17 cellular contexts compared by ENCODE assay signal in the genomic region with DNA sequence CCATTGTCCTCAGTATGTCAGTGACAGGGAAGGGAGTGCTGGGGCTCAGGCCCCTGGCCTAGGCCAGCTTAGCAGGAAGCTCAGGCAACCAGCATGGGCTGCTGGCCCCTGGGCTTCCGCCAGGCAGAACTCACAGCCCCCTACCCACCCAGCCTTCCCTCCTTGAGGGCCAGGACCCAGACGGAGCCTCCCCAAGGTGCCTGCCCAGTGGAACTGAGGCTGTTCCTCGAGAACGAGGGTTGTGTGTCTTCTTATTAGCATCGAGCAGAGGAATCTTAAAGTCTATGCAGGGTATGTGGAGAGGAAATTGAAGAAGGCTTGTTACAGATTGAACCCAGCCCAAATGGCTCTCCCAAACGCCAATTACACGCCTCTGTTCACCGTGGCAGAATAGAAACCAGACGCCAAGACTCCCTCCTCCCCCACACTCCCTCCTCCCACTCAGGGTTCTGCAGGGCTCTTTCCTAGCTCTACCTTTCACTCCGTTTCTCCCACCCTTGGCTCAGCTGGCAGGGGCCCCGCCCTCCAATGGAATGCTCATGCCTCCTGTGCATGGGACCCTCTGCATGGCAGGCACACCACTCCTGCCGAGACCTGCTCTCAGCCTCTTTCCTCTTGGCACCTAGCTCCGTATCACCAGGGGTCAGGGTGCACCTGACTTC.
DNase-seq lines count a peak whose midpoint lies in the region; ATAC-seq and TF ChIP-seq lines count a peak whose summit lies in the region.
"Had no signal": no experiment of that assay in that cellular context is flagged by ENCODE, and none has a peak within 500 bp of the region (broad histone marks: within the 10 kb centered on the region; RNA-seq: fewer than 3 reads in every experiment).

No MANE protein-coding gene starts in this region.

- no peak overlapping the region for H3K4me3 ChIP-seq in BLaER1 treated with 17β-estradiol and CSF1 and Interleukin-3, amounts not matched to agents 10 nM and 100 nM
- H3K4me3 ChIP-seq in right cardiac atrium (ENCODE audit: low read length), result no peak overlapping the region
- H3K4me3 ChIP-seq in foreskin fibroblast (ENCODE audit: low read depth in 1 of 2, low read length in 2 of 2), result no peak overlapping the region
- H3K4me3 ChIP-seq in prostate gland, result no peak overlapping the region
- H3K4me3 ChIP-seq: breast epithelium, heart left ventricle, upper lobe of left lung had no signal

- 57% methylated on average over 13 of the region's 13 CpGs for WGBS in right cardiac atrium
- 41% methylated on average over 13 of the region's 13 CpGs for WGBS in prostate gland

- H3K36me3 ChIP-seq in BLaER1 treated with 17β-estradiol and CSF1 and Interleukin-3, amounts not matched to agents 10 nM and 100 nM, result peaks cover 55 to 91% (median 75%) of the 10 kb centered on the region in 11 experiments
- H3K36me3 ChIP-seq in prostate gland, result no peaks in the 10 kb centered on the region
- H3K36me3 ChIP-seq: breast epithelium had no signal

- peaks cover 16% of the 10 kb centered on the region for H3K36me3 Mint-ChIP-seq in stimulated activated effector memory CD8-positive, alpha-beta T cell treated with anti-CD3 and anti-CD28 coated beads, Interleukin-12 subunit alpha, Interleukin-12 subunit beta, amount 100 ng/mL, for 72 hours
- H3K36me3 Mint-ChIP-seq: natural killer cell treated with Interleukin-12 subunit alpha and Interleukin-12 subunit beta and Interleukin-15 and Interleukin-18, amount 100 ng/mL, for 72 hours; stimulated activated memory B cell treated with anti-CD40 and anti-IgM and Interleukin-4, amounts not matched to agents 10 μg/mL and 1 μg/mL and 100 μg/mL, for 72 hours had no signal

- intact Hi-C loops in right cardiac atrium (cut with DNase I), result no loop called here
- intact Hi-C loops in prostate gland (cut with DNase I), result no loop called here

- no peaks in the 10 kb centered on the region for H3K27me3 ChIP-seq in BLaER1 treated with 17β-estradiol and CSF1 and Interleukin-3, amounts not matched to agents 10 nM and 100 nM
- H3K27me3 ChIP-seq in right cardiac atrium (ENCODE audit: control insufficient read depth, insufficient read depth) (no peaks in the 10 kb centered on the region), prostate gland (replicated peaks; ENCODE audit: insufficient read depth) (no peaks in the 10 kb centered on the region)
- H3K27me3 ChIP-seq: breast epithelium, heart left ventricle, upper lobe of left lung had no signal

- H3K9me3 Mint-ChIP-seq in stimulated activated effector memory CD8-positive, alpha-beta T cell treated with anti-CD3 and anti-CD28 coated beads, Interleukin-12 subunit alpha, Interleukin-12 subunit beta, amount 100 ng/mL, for 72 hours, result no peaks in the 10 kb centered on the region
- H3K9me3 Mint-ChIP-seq: activated naive CD8-positive, alpha-beta T cell treated with anti-CD3 and anti-CD28 coated beads for 36 hours; immature natural killer cell; natural killer cell treated with Interleukin-12 subunit alpha and Interleukin-12 subunit beta and Interleukin-15 and Interleukin-18, amount 100 ng/mL, for 72 hours; stimulated activated memory B cell treated with anti-CD40 and anti-IgM and Interleukin-4, amounts not matched to agents 10 μg/mL and 1 μg/mL and 100 μg/mL, for 72 hours; T-helper 2 cell treated with Interferon-gamma antibody and Interleukin-4, amounts not matched to agents 5 μg/mL and 100 μg/mL, for 36 hours had no signal

- TF ChIP-seq CTCF in foreskin fibroblast (IDR thresholded peaks at IDR 0.05; ENCODE audit: low read depth, low read length), result no peak
- no peak for TF ChIP-seq CTCF in prostate gland (IDR thresholded peaks at IDR 0.05)

- peak overlapping the region; percentile 13 to 74 (median 61); a peak in 19 of 22 replicates for H3K4me2 ChIP-seq in BLaER1 treated with 17β-estradiol and CSF1 and Interleukin-3, amounts not matched to agents 10 nM and 100 nM

- peaks cover 87 to 98% (median 95%) of the 10 kb centered on the region in 11 experiments for H4K20me1 ChIP-seq in BLaER1 treated with 17β-estradiol and CSF1 and Interleukin-3, amounts not matched to agents 10 nM and 100 nM

- no peak overlapping the region for H3K4me3 Mint-ChIP-seq in stimulated activated effector memory CD8-positive, alpha-beta T cell treated with anti-CD3 and anti-CD28 coated beads, Interleukin-12 subunit alpha, Interleukin-12 subunit beta, amount 100 ng/mL, for 72 hours
- H3K4me3 Mint-ChIP-seq: activated naive CD8-positive, alpha-beta T cell treated with anti-CD3 and anti-CD28 coated beads for 36 hours; immature natural killer cell; natural killer cell treated with Interleukin-12 subunit alpha and Interleukin-12 subunit beta and Interleukin-15 and Interleukin-18, amount 100 ng/mL, for 72 hours; stimulated activated memory B cell treated with anti-CD40 and anti-IgM and Interleukin-4, amounts not matched to agents 10 μg/mL and 1 μg/mL and 100 μg/mL, for 72 hours; T-helper 2 cell treated with Interferon-gamma antibody and Interleukin-4, amounts not matched to agents 5 μg/mL and 100 μg/mL, for 36 hours had no signal

- peaks cover 29 to 79% (median 66%) of the 10 kb centered on the region in 10 experiments for H3K4me1 ChIP-seq in BLaER1 treated with 17β-estradiol and CSF1 and Interleukin-3, amounts not matched to agents 10 nM and 100 nM
- H3K4me1 ChIP-seq in right cardiac atrium (ENCODE audit: control insufficient read depth, insufficient read depth, low read length), result no peaks in the 10 kb centered on the region
- no peaks in the 10 kb centered on the region for H3K4me1 ChIP-seq in prostate gland (replicated peaks)
- H3K4me1 ChIP-seq: breast epithelium had no signal

- peak overlapping the region in 3 of 11 experiments; percentile 7 to 25 (median 15); a peak in 1 of 22 replicates for H3K9ac ChIP-seq in BLaER1 treated with 17β-estradiol and CSF1 and Interleukin-3, amounts not matched to agents 10 nM and 100 nM

- TF ChIP-seq POLR2A in prostate gland (IDR thresholded peaks at IDR 0.05) (no peak), erythroblast (IDR thresholded peaks at IDR 0.05; ENCODE audit: low read length) (no peak)

- DNase-seq in SK-N-DZ (ENCODE audit: low spot score), result peak; percentile 66
- peak in 2 of 3 donors; percentile 35 to 45 for DNase-seq in right cardiac atrium
- DNase-seq in stimulated activated effector memory CD8-positive, alpha-beta T cell treated with anti-CD3 and anti-CD28 coated beads, Interleukin-12 subunit alpha, Interleukin-12 subunit beta, amount 100 ng/mL, for 72 hours (ENCODE audit: low spot score in 2 of 2), result no peak
- DNase-seq in activated CD8-positive, alpha-beta memory T cell treated with anti-CD3 and anti-CD28 coated beads for 24 hours, result no peak
- no peak for DNase-seq in foreskin fibroblast
- no peak for DNase-seq in prostate gland (ENCODE audit: low spot score)
- DNase-seq in erythroblast (lab: John Stamatoyannopoulos, UW), result no peak
- DNase-seq: NCI-H1092 had no signal

- peak overlapping the region in 2 of 11 experiments; percentile 15 to 28; a peak in 3 of 22 replicates for H3K27ac ChIP-seq in BLaER1 treated with 17β-estradiol and CSF1 and Interleukin-3, amounts not matched to agents 10 nM and 100 nM
- H3K27ac ChIP-seq in right cardiac atrium (ENCODE audit: low read length), result no peak overlapping the region
- H3K27ac ChIP-seq in prostate gland, result no peak overlapping the region
- H3K27ac ChIP-seq: breast epithelium had no signal

- H3K27ac Mint-ChIP-seq in stimulated activated effector memory CD8-positive, alpha-beta T cell treated with anti-CD3 and anti-CD28 coated beads, Interleukin-12 subunit alpha, Interleukin-12 subunit beta, amount 100 ng/mL, for 72 hours, result peak overlapping the region; percentile 59
- H3K27ac Mint-ChIP-seq: activated naive CD8-positive, alpha-beta T cell treated with anti-CD3 and anti-CD28 coated beads for 36 hours; natural killer cell treated with Interleukin-12 subunit alpha and Interleukin-12 subunit beta and Interleukin-15 and Interleukin-18, amount 100 ng/mL, for 72 hours; stimulated activated memory B cell treated with anti-CD40 and anti-IgM and Interleukin-4, amounts not matched to agents 10 μg/mL and 1 μg/mL and 100 μg/mL, for 72 hours; T-helper 2 cell treated with Interferon-gamma antibody and Interleukin-4, amounts not matched to agents 5 μg/mL and 100 μg/mL, for 36 hours had no signal

- ATAC-seq in right cardiac atrium, result no peak
- no peak for ATAC-seq in stimulated activated effector memory CD8-positive, alpha-beta T cell treated with anti-CD3 and anti-CD28 coated beads, Interleukin-12 subunit alpha, Interleukin-12 subunit beta, amount 100 ng/mL, for 72 hours

- no peaks in the 10 kb centered on the region for H3K9me3 ChIP-seq in BLaER1 treated with 17β-estradiol and CSF1 and Interleukin-3, amounts not matched to agents 10 nM and 100 nM (replicated peaks in 1 of 11)
- H3K9me3 ChIP-seq in right cardiac atrium (ENCODE audit: control insufficient read depth, low read length) (no peaks in the 10 kb centered on the region), prostate gland (no peaks in the 10 kb centered on the region)
- H3K9me3 ChIP-seq: breast epithelium, heart left ventricle, upper lobe of left lung had no signal

- H3K4me1 Mint-ChIP-seq in stimulated activated effector memory CD8-positive, alpha-beta T cell treated with anti-CD3 and anti-CD28 coated beads, Interleukin-12 subunit alpha, Interleukin-12 subunit beta, amount 100 ng/mL, for 72 hours, result peaks cover 7% of the 10 kb centered on the region
- H3K4me1 Mint-ChIP-seq: immature natural killer cell had no signal

Comparison
In these comparisons a context has a peak if more than half of its experiments do, and no peak if none do; other contexts are left out.
1. DNase-seq: peak in SK-N-DZ (single experiment) and right cardiac atrium (2 of 3); none in stimulated activated effector memory CD8-positive, alpha-beta T cell treated with anti-CD3 and anti-CD28 coated beads, Interleukin-12 subunit alpha, Interleukin-12 subunit beta, amount 100 ng/mL, for 72 hours (0 of 2), activated CD8-positive, alpha-beta memory T cell treated with anti-CD3 and anti-CD28 coated beads for 24 hours (single experiment), foreskin fibroblast (0 of 2), prostate gland (single experiment) and erythroblast (0 of 2).